ENCODE assay signal across 8 cellular contexts in the genomic region with DNA sequence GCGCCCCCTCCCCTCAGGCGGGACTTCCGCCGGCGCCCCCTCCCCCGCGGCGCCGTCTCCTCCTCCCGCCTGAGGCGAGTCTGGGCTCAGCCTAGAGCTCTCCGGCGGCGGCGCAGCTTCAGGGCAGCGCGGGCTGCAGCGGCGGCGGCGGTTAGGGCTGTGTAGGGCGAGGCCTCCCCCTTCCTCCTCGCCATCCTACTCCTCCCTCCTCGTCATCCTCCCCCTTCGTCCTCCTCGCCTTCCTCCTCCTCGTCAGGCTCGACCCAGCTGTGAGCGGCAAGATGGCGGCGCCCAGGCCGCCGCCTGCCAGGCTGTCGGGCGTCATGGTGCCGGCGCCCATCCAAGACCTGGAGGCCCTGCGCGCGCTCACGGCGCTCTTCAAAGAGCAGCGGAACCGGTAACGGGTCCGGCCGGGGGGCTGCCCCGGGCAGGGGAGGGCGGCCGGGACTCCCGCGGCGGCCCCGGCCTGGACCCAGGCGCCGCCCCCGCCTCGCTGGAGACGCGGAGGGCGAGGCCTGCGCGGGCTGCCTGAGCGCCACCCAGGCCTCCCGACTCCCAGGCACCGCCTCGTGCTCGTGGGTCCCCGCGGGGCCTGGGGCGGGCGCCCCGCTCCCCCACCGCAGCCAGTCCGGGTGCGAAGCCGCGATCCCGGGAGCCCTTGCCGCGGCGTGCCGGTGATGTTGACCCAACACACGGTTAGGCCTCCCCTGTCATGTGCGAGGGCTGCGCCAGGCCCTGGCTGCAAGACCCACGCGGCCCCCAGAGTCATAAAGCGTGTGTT. TPM values are rescaled to one million over a fixed set of nuclear protein-coding genes. Genes with fewer than 3 reads are reported as not detected.
DNase-seq lines count a peak whose midpoint lies in the region; ATAC-seq and TF ChIP-seq lines count a peak whose summit lies in the region.

ATXN10 (plus strand) TSS at position 52 of the 781 bp plus-strand sequence; CDS start at position 282, 230 bp downstream.

- H3K4me1 ChIP-seq in aorta (ENCODE audit: control insufficient read depth in 1 of 2, insufficient read depth in 2 of 2, low read length in 2 of 2), result peaks cover 3 to 4% of the 10 kb centered on the region in 2 donors

- H3K9me3 ChIP-seq in aorta (ENCODE audit: control insufficient read depth, low read length), result no peaks in the 10 kb centered on the region

- intact Hi-C loops in aorta (cut with DNase I), result loop anchor here in 1 of 2 donors (5.0 kb wide), 1 partner anchor 70 kb away; no protein-coding TSS in a partner anchor

- CTCF ChIA-PET in HEK293T (lab: Yijun Ruan, JAX), result no interaction called here

- TF ChIP-seq CTCF in retinal pigment epithelial cell (conservative IDR thresholded peaks at IDR 0.05; ENCODE audit: low read depth, low read length), result no peak

- WGBS in aorta, 2 donors, result 1 to 2% methylated on average over 69 to 89 of the region's 89 CpGs

- H3K36me3 ChIP-seq in aorta (ENCODE audit: control insufficient read depth in 1 of 2, insufficient read depth in 2 of 2, low read length in 1 of 2), result no peaks in the 10 kb centered on the region

- H3K27ac ChIP-seq in aorta (ENCODE audit: low read depth in 1 of 2, low read length in 2 of 2), result peak within 1 kb of the TSS; percentile 9 to 47

- H3K27me3 ChIP-seq in aorta (ENCODE audit: control insufficient read depth in 1 of 2, insufficient read depth in 2 of 2, low read length in 1 of 2), result no peaks in the 10 kb centered on the region

- in situ Hi-C loops in G401 (cut with HindIII; ENCODE audit: low sequenced_read_pairs), result no loop called here

- POLR2A ChIA-PET in HEK293T (lab: Yijun Ruan, JAX), result interaction anchor here (0.6 to 1.6 kb wide), 5 partner anchors 8 to 85 kb away, joined by 3 to 7 read pairs (median 4); no protein-coding TSS in a partner anchor

- DNase-seq in G401 (ENCODE audit: low spot score) (peak; percentile 64), HEK293T (ENCODE audit: extremely low spot score) (peak; percentile 83), NCI-H146 treated with DMSO at 0.1 percent for 48 hours (lab: John Stamatoyannopoulos, UW; ENCODE audit: unreplicated experiment) (peak; percentile 52), T1000 (lab: John Stamatoyannopoulos, UW) (peak; percentile 73), astrocyte of the hippocampus (ENCODE audit: low read depth, low spot score) (peak; percentile 94), hypothalamus (lab: John Stamatoyannopoulos, UW) (peak; percentile 11 to 93 (median 75)), retinal pigment epithelial cell (ENCODE audit: low read depth) (no peak), aorta (peak; percentile 78 to 87)

- peak; percentile 87 for ATAC-seq in aorta (ENCODE audit: low FRiP score)

- peak within 1 kb of the TSS; percentile 85 for H3K4me3 ChIP-seq in retinal pigment epithelial cell (ENCODE audit: low read length)
- H3K4me3 ChIP-seq in aorta (ENCODE audit: low read length in 2 of 2), result peak within 1 kb of the TSS; percentile 62 to 75

TF ChIP-seq in HEK293T, 16 proteins besides CTCF, POLR2A, EP300 and RAD21:
- TF ChIP-seq LEF1 (IDR thresholded peaks at IDR 0.05; ENCODE audit: borderline replicate concordance) (peak; percentile 23; the same call in 1 of the 2 replicates), L3MBTL2 (conservative IDR thresholded peaks at IDR 0.05) (peak; percentile 85), FOXK2 (IDR thresholded peaks at IDR 0.05) (no peak), ELF4 (IDR thresholded peaks at IDR 0.05) (no peak), SP1 (IDR thresholded peaks at IDR 0.05) (no peak), ZNF384 (IDR thresholded peaks at IDR 0.05) (no peak), TARDBP (IDR thresholded peaks at IDR 0.05) (no peak), FOXM1 (IDR thresholded peaks at IDR 0.05; ENCODE audit: borderline replicate concordance) (no peak), BHLHE40 (IDR thresholded peaks at IDR 0.05; ENCODE audit: borderline replicate concordance) (no peak), SUZ12 (IDR thresholded peaks at IDR 0.05) (no peak)
- TF ChIP-seq, protein P1, sequence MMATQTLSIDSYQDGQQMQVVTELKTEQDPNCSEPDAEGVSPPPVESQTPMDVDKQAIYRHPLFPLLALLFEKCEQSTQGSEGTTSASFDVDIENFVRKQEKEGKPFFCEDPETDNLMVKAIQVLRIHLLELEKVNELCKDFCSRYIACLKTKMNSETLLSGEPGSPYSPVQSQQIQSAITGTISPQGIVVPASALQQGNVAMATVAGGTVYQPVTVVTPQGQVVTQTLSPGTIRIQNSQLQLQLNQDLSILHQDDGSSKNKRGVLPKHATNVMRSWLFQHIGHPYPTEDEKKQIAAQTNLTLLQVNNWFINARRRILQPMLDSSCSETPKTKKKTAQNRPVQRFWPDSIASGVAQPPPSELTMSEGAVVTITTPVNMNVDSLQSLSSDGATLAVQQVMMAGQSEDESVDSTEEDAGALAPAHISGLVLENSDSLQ (IDR thresholded peaks at IDR 0.05), result no peak
TF ChIP-seq in HEK293T: peak in this region for 2.

RNA-seq across cellular contexts. Expression of gene ATXN10, which starts in this region (rescaled TPM):
- 38.5 and 112 TPM in 2 replicates for total RNA-seq in G401 (2014; rRNA removed; shearing (Covaris generic))
- 100 to 1,000 TPM; 112 to 126 TPM for total RNA-seq in aorta
- polyA plus RNA-seq in aorta, result 10 to 100 TPM; 43.1 to 49.2 TPM
